Comparison of ENCODE assay signal across 10 cellular contexts in genomic region chr11:121723261-121723741, GRCh38.
DNase-seq lines count a peak whose midpoint lies in the region; ATAC-seq and TF ChIP-seq lines count a peak whose summit lies in the region.
"Had no signal": no experiment of that assay in that cellular context is flagged by ENCODE, and none has a peak within 500 bp of the region (broad histone marks: within the 10 kb centered on the region; RNA-seq: fewer than 3 reads in every experiment).

No MANE protein-coding gene starts in this region.

- 23% methylated on average over 15 of the region's 15 CpGs for WGBS in heart right ventricle, 2 donors

- DNase-seq in Ammon's horn (ENCODE audit: low spot score) (peak; percentile 78), WERI-Rb-1 (no peak), heart right ventricle (peak; percentile 15 to 21), DMS153 (lab: John Stamatoyannopoulos, UW) (no peak), HuH-7.5 (ENCODE audit: low spot score) (no peak)
- DNase-seq: activated CD4-positive, CD25-positive, alpha-beta regulatory T cell treated with anti-CD3 and anti-CD28 coated beads, Interleukin-2, amount 50 U/mL, for 72 hours; stimulated activated naive CD4-positive, alpha-beta T cell treated with Interleukin-2 at 50 U/mL for 16 hours had no signal

- H3K9ac ChIP-seq in parathyroid adenoma, result no peak overlapping the region

- H3K27me3 ChIP-seq in WERI-Rb-1 (ENCODE audit: insufficient read depth, low read depth, severe bottlenecking), result no peaks in the 10 kb centered on the region
- H3K27me3 ChIP-seq in heart right ventricle, result peaks cover 0 to 24% (median 0%) of the 10 kb centered on the region in 7 donors
- H3K27me3 ChIP-seq in parathyroid adenoma (ENCODE audit: control insufficient read depth, insufficient read depth, low read length), result no peaks in the 10 kb centered on the region

- intact Hi-C loops in heart right ventricle (cut with DNase I), result loop anchor here in 3 of 10 donors (5.0 to 10.0 kb wide), 2 partner anchors 66 to 482 kb away; no protein-coding TSS in a partner anchor

- H3K4me1 ChIP-seq in heart right ventricle (peaks cover 0 to 22% (median 16%) of the 10 kb centered on the region in 9 donors), parathyroid adenoma (no peaks in the 10 kb centered on the region)

- H3K4me2 ChIP-seq in parathyroid adenoma (ENCODE audit: low read length), result no peak overlapping the region

- no peak for TF ChIP-seq CTCF in WERI-Rb-1 (IDR thresholded peaks at IDR 0.05; ENCODE audit: low read depth, low read length)
- TF ChIP-seq CTCF in heart right ventricle (IDR thresholded peaks at IDR 0.05), result no peak
- TF ChIP-seq CTCF in parathyroid adenoma (IDR thresholded peaks at IDR 0.05), result no peak

- H2AFZ ChIP-seq in parathyroid adenoma, result peak overlapping the region; percentile 69

- H3K27ac ChIP-seq in WERI-Rb-1 (no peak overlapping the region), heart right ventricle (peak overlapping the region; percentile 30 to 90 (median 84)), parathyroid adenoma (no peak overlapping the region)

- H3K9me3 ChIP-seq in WERI-Rb-1 (ENCODE audit: severe bottlenecking) (peaks cover 3% of the 10 kb centered on the region), heart right ventricle (no peaks in the 10 kb centered on the region), parathyroid adenoma (ENCODE audit: control insufficient read depth, low read length) (no peaks in the 10 kb centered on the region)

- ATAC-seq in heart right ventricle (peak; percentile 20 to 55 (median 36)), HG02840 (IDR thresholded peaks at IDR 0.05; ENCODE audit: low FRiP score, unreplicated experiment) (no peak), HG03378 (IDR thresholded peaks at IDR 0.05; ENCODE audit: unreplicated experiment) (no peak)

- no peaks in the 10 kb centered on the region for H3K79me2 ChIP-seq in parathyroid adenoma

- peak overlapping the region; percentile 59 for H3K4me3 ChIP-seq in WERI-Rb-1 (ENCODE audit: low read depth, low read length)
- peak overlapping the region in 9 of 10 donors; percentile 39 to 61 (median 56) for H3K4me3 ChIP-seq in heart right ventricle
- no peak overlapping the region for H3K4me3 ChIP-seq in parathyroid adenoma (ENCODE audit: low read depth, low read length)

- no peaks in the 10 kb centered on the region for H3K36me3 ChIP-seq in WERI-Rb-1
- H3K36me3 ChIP-seq in heart right ventricle, result no peaks in the 10 kb centered on the region
- no peaks in the 10 kb centered on the region for H3K36me3 ChIP-seq in parathyroid adenoma (ENCODE audit: control insufficient read depth, insufficient read depth, low read length)

Comparison
In these comparisons a context has a peak if more than half of its experiments do, and no peak if none do; other contexts are left out.
1. DNase-seq: peak in Ammon's horn (single experiment) and heart right ventricle (2 of 2); none in WERI-Rb-1 (single experiment), DMS153 (single experiment) and HuH-7.5 (single experiment).
2. H3K27ac ChIP-seq: peak in heart right ventricle (10 of 10); none in WERI-Rb-1 (single experiment) and parathyroid adenoma (single experiment).
3. ATAC-seq: peak in heart right ventricle (8 of 8); none in HG02840 (single experiment) and HG03378 (single experiment).